In genomic region chr2:237885171-237885930, GRCh38 we compare ENCODE assay signal across 1 cellular context.
TF ChIP-seq lines count a peak whose summit lies in the region.

No MANE protein-coding gene starts in this region.

TF ChIP-seq in IMR-90, 13 proteins besides CTCF, POLR2A, EP300 and RAD21:
- TF ChIP-seq BHLHE40 (IDR thresholded peaks at IDR 0.05; ENCODE audit: low read depth, low read length) (no peak), CEBPB (IDR thresholded peaks at IDR 0.05; ENCODE audit: low read depth, low read length) (no peak), MAZ (IDR thresholded peaks at IDR 0.05; ENCODE audit: borderline replicate concordance, low read depth, low read length) (no peak), MXI1 (IDR thresholded peaks at IDR 0.05; ENCODE audit: borderline replicate concordance, low read depth, low read length) (no peak), RFX5 (IDR thresholded peaks at IDR 0.05; ENCODE audit: low read depth, low read length) (no peak), SMC3 (IDR thresholded peaks at IDR 0.05; ENCODE audit: low read depth, low read length) (no peak), FOS (IDR thresholded peaks at IDR 0.05; ENCODE audit: low read depth, low read length) (no peak), ELK1 (IDR thresholded peaks at IDR 0.05; ENCODE audit: borderline replicate concordance, low read depth, low read length) (no peak), RCOR1 (IDR thresholded peaks at IDR 0.05; ENCODE audit: insufficient replicate concordance, low read length) (no peak), NFE2L2 (IDR thresholded peaks at IDR 0.05; ENCODE audit: low read depth, low read length) (no peak), USF2 (IDR thresholded peaks at IDR 0.05; ENCODE audit: low read depth, low read length) (no peak), MAFK (IDR thresholded peaks at IDR 0.05; ENCODE audit: low read depth, low read length) (no peak), CHD1 (IDR thresholded peaks at IDR 0.05; ENCODE audit: low read depth, low read length) (no peak)
